Comparison of ENCODE assay signal across 36 cellular contexts in the genomic region with DNA sequence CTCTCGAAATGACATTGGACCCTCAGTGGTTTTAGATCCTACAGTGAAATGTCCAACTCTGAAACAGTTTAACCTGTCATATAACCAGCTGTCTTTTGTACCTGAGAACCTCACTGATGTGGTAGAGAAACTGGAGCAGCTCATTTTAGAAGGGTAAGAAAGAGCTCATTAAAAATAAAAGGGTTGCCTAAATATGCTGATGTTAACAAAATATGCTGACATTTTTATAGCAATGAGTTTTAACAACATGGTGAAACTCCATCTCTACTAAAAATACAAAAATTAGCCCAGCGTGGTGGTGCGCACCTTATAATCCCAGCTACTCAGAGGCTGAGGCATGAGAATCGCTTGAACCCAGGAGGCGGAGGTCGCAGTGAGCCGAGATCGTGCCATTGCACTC.
"Had no signal": no experiment of that assay in that cellular context is flagged by ENCODE, and none has a peak within 500 bp of the region (broad histone marks: within the 10 kb centered on the region; RNA-seq: fewer than 3 reads in every experiment).

No MANE protein-coding gene starts in this region.

- H3K4me1 ChIP-seq: ascending aorta had no signal

- H3K9me3 Mint-ChIP-seq: activated B cell treated with CpG ODN at 0.5 μM for 24 hours; activated CD4-positive, alpha-beta memory T cell treated with anti-CD3 and anti-CD28 coated beads for 36 hours; activated CD4-positive, alpha-beta T cell treated with anti-CD3 and anti-CD28 coated beads, Interleukin-2, amount 10 ng/mL, durations not matched to agents 24 days and 14 days; activated CD8-positive, alpha-beta T cell treated with anti-CD3 and anti-CD28 coated beads for 36 hours; activated naive CD4-positive, alpha-beta T cell treated with anti-CD3 and anti-CD28 coated beads, Interleukin-2, amount 10 ng/mL, durations not matched to agents 7 days and 5 days; activated naive CD4-positive, alpha-beta T cell treated with anti-CD3 and anti-CD28 coated beads, Interleukin-2, amount 50 U/mL, for 24 hours; activated naive CD8-positive, alpha-beta T cell treated with anti-CD3 and anti-CD28 coated beads, Interleukin-2, amount 10 ng/mL, durations not matched to agents 7 days and 5 days; activated naive CD8-positive, alpha-beta T cell treated with anti-CD3 and anti-CD28 coated beads, Interleukin-2, amount 50 U/mL, for 24 hours; activated T-cell treated with anti-CD3 and anti-CD28 coated beads, Interleukin-2, amount 50 U/mL, for 4 hours; activated T-helper 2 cell treated with anti-CD3 and anti-CD28 coated beads, Interferon-gamma antibody, Interleukin-2, Interleukin-4, amounts not matched to agents 10 μg/mL and 5 μg/mL and 100 μg/mL, durations not matched to agents 14 hours and 24 hours and 36 hours; brain; central memory CD8-positive, alpha-beta T cell; T-helper 1 cell treated with Interleukin-12 subunit alpha and Interleukin-12 subunit beta and Interleukin-4 antibody, amounts not matched to agents 30 μg/mL and 1 μg/mL, for 36 hours; T-helper 2 cell treated with Interferon-gamma antibody and Interleukin-4, amounts not matched to agents 5 μg/mL and 100 μg/mL, for 36 hours had no signal

- H3K36me3 Mint-ChIP-seq: activated CD4-positive, alpha-beta memory T cell treated with anti-CD3 and anti-CD28 coated beads for 36 hours; activated naive CD4-positive, alpha-beta T cell treated with anti-CD3 and anti-CD28 coated beads, Interleukin-2, amount 10 ng/mL, durations not matched to agents 7 days and 5 days; activated naive CD4-positive, alpha-beta T cell treated with anti-CD3 and anti-CD28 coated beads, Interleukin-2, amount 50 U/mL, for 24 hours; activated naive CD8-positive, alpha-beta T cell; activated naive CD8-positive, alpha-beta T cell treated with anti-CD3 and anti-CD28 coated beads, Interleukin-2, amount 10 ng/mL, durations not matched to agents 7 days and 5 days; brain had no signal

- H3K27ac ChIP-seq: ascending aorta, cardiac muscle cell, VCaP had no signal

- FAIRE-seq: bronchial epithelial cell, TTC549 had no signal

- H3K36me3 ChIP-seq: cardiac muscle cell had no signal

- H3K4me1 Mint-ChIP-seq: activated B cell treated with CpG ODN at 0.5 μM for 24 hours; activated CD4-positive, alpha-beta T cell treated with anti-CD3 and anti-CD28 coated beads, Interleukin-2, amount 10 ng/mL, durations not matched to agents 24 days and 14 days; activated naive CD4-positive, alpha-beta T cell treated with anti-CD3 and anti-CD28 coated beads, Interleukin-2, amount 10 ng/mL, durations not matched to agents 7 days and 5 days; activated naive CD4-positive, alpha-beta T cell treated with anti-CD3 and anti-CD28 coated beads, Interleukin-2, amount 50 U/mL, for 24 hours; activated naive CD8-positive, alpha-beta T cell treated with anti-CD3 and anti-CD28 coated beads, Interleukin-2, amount 10 ng/mL, durations not matched to agents 7 days and 5 days; activated naive CD8-positive, alpha-beta T cell treated with anti-CD3 and anti-CD28 coated beads, Interleukin-2, amount 50 U/mL, for 24 hours; brain; central memory CD8-positive, alpha-beta T cell had no signal

- H3K27me3 Mint-ChIP-seq: activated B cell treated with CpG ODN at 0.5 μM for 24 hours; activated CD4-positive, alpha-beta memory T cell treated with anti-CD3 and anti-CD28 coated beads for 36 hours; activated CD4-positive, alpha-beta T cell treated with anti-CD3 and anti-CD28 coated beads, Interleukin-2, amount 10 ng/mL, durations not matched to agents 24 days and 14 days; activated naive CD4-positive, alpha-beta T cell treated with anti-CD3 and anti-CD28 coated beads, Interleukin-2, amount 10 ng/mL, durations not matched to agents 7 days and 5 days; activated naive CD4-positive, alpha-beta T cell treated with anti-CD3 and anti-CD28 coated beads, Interleukin-2, amount 50 U/mL, for 24 hours; central memory CD8-positive, alpha-beta T cell had no signal

- H3K4me3 Mint-ChIP-seq: activated B cell treated with CpG ODN at 0.5 μM for 24 hours; activated CD4-positive, alpha-beta memory T cell treated with anti-CD3 and anti-CD28 coated beads for 36 hours; activated CD4-positive, alpha-beta T cell treated with anti-CD3 and anti-CD28 coated beads, Interleukin-2, amount 10 ng/mL, durations not matched to agents 24 days and 14 days; activated CD8-positive, alpha-beta T cell treated with anti-CD3 and anti-CD28 coated beads for 36 hours; activated naive CD4-positive, alpha-beta T cell treated with anti-CD3 and anti-CD28 coated beads, Interleukin-2, amount 10 ng/mL, durations not matched to agents 7 days and 5 days; activated naive CD4-positive, alpha-beta T cell treated with anti-CD3 and anti-CD28 coated beads, Interleukin-2, amount 50 U/mL, for 24 hours; activated naive CD8-positive, alpha-beta T cell; activated naive CD8-positive, alpha-beta T cell treated with anti-CD3 and anti-CD28 coated beads, Interleukin-2, amount 10 ng/mL, durations not matched to agents 7 days and 5 days; activated naive CD8-positive, alpha-beta T cell treated with anti-CD3 and anti-CD28 coated beads, Interleukin-2, amount 50 U/mL, for 24 hours; activated T-cell treated with anti-CD3 and anti-CD28 coated beads, Interleukin-2, amount 50 U/mL, for 4 hours; brain; central memory CD8-positive, alpha-beta T cell; T-helper 1 cell treated with Interleukin-12 subunit alpha and Interleukin-12 subunit beta and Interleukin-4 antibody, amounts not matched to agents 30 μg/mL and 1 μg/mL, for 36 hours; T-helper 2 cell treated with Interferon-gamma antibody and Interleukin-4, amounts not matched to agents 5 μg/mL and 100 μg/mL, for 36 hours had no signal

- H3K27ac Mint-ChIP-seq: activated B cell treated with CpG ODN at 0.5 μM for 24 hours; activated CD4-positive, alpha-beta memory T cell treated with anti-CD3 and anti-CD28 coated beads for 36 hours; activated CD4-positive, alpha-beta T cell treated with anti-CD3 and anti-CD28 coated beads, Interleukin-2, amount 10 ng/mL, durations not matched to agents 24 days and 14 days; activated CD8-positive, alpha-beta T cell treated with anti-CD3 and anti-CD28 coated beads for 36 hours; activated naive CD4-positive, alpha-beta T cell treated with anti-CD3 and anti-CD28 coated beads, Interleukin-2, amount 10 ng/mL, durations not matched to agents 7 days and 5 days; activated naive CD4-positive, alpha-beta T cell treated with anti-CD3 and anti-CD28 coated beads, Interleukin-2, amount 50 U/mL, for 24 hours; activated naive CD8-positive, alpha-beta T cell; activated naive CD8-positive, alpha-beta T cell treated with anti-CD3 and anti-CD28 coated beads, Interleukin-2, amount 10 ng/mL, durations not matched to agents 7 days and 5 days; activated naive CD8-positive, alpha-beta T cell treated with anti-CD3 and anti-CD28 coated beads, Interleukin-2, amount 50 U/mL, for 24 hours; activated T-helper 2 cell treated with anti-CD3 and anti-CD28 coated beads, Interferon-gamma antibody, Interleukin-2, Interleukin-4, amounts not matched to agents 10 μg/mL and 5 μg/mL and 100 μg/mL, durations not matched to agents 14 hours and 24 hours and 36 hours; brain; T-helper 1 cell treated with Interleukin-12 subunit alpha and Interleukin-12 subunit beta and Interleukin-4 antibody, amounts not matched to agents 30 μg/mL and 1 μg/mL, for 36 hours; T-helper 2 cell treated with Interferon-gamma antibody and Interleukin-4, amounts not matched to agents 5 μg/mL and 100 μg/mL, for 36 hours had no signal

- H3K9me3 ChIP-seq: ascending aorta had no signal

- H3K27me3 ChIP-seq: ascending aorta, cardiac muscle cell had no signal

- DNase-seq: activated B cell treated with CpG ODN at 0.5 μM for 24 hours; activated CD4-positive, alpha-beta memory T cell treated with anti-CD3 and anti-CD28 coated beads for 36 hours; activated CD4-positive, alpha-beta T cell treated with anti-CD3 and anti-CD28 coated beads for 4 hours; activated CD4-positive, alpha-beta T cell treated with anti-CD3 and anti-CD28 coated beads, Interleukin-2, amount 10 ng/mL, durations not matched to agents 24 days and 14 days; activated CD4-positive, alpha-beta T cell treated with anti-CD3 and anti-CD28 coated beads, Interleukin-2, amount 50 U/mL, for 1 hour; activated CD4-positive, alpha-beta T cell treated with anti-CD3 and anti-CD28 coated beads, Interleukin-2, amount 50 U/mL, for 4 hours; activated CD4-positive, CD25-positive, alpha-beta regulatory T cell treated with anti-CD3 and anti-CD28 coated beads, Interleukin-2, amount 50 U/mL, for 72 hours; activated CD8-positive, alpha-beta memory T cell treated with anti-CD3 and anti-CD28 coated beads, Interleukin-2, amount 50 U/mL, for 4 hours; activated CD8-positive, alpha-beta T cell treated with anti-CD3 and anti-CD28 coated beads for 36 hours; activated effector memory CD4-positive, alpha-beta T cell treated with Interleukin-2 at 50 U/mL for 16 hours; activated gamma-delta T cell; activated naive CD4-positive, alpha-beta T cell treated with anti-CD3 and anti-CD28 coated beads, Interleukin-2, amount 10 ng/mL, durations not matched to agents 7 days and 5 days; activated naive CD4-positive, alpha-beta T cell treated with Interleukin-2 at 50 U/mL for 16 hours; activated naive CD8-positive, alpha-beta T cell treated with anti-CD3 and anti-CD28 coated beads, Interleukin-2, amount 10 ng/mL, durations not matched to agents 7 days and 5 days; activated naive CD8-positive, alpha-beta T cell treated with anti-CD3 and anti-CD28 coated beads, Interleukin-2, amount 50 U/mL, for 24 hours; activated T-cell treated with anti-CD3 and anti-CD28 coated beads for 4 hours; activated T-cell treated with anti-CD3 and anti-CD28 coated beads, Interleukin-2, amount 50 U/mL, for 1 hour; activated T-cell treated with anti-CD3 and anti-CD28 coated beads, Interleukin-2, amount 50 U/mL, for 4 hours; amygdala; anterior cingulate cortex; caudate nucleus; cerebellar nuclear complex; T-helper 2 cell; T-helper 9 cell had no signal

- H3K4me3 ChIP-seq: ascending aorta, cardiac muscle cell had no signal

- ATAC-seq: activated CD8-positive, alpha-beta T cell treated with anti-CD3 and anti-CD28 coated beads for 36 hours; activated naive CD8-positive, alpha-beta T cell treated with anti-CD3 and anti-CD28 coated beads, Interleukin-2, amount 50 U/mL, for 24 hours; activated T-cell treated with anti-CD3 and anti-CD28 coated beads, Interleukin-2, amount 50 U/mL, for 4 hours had no signal
